In genomic region chr2:20186855-20187187, GRCh38 we compare ENCODE assay signal across 1 cellular context.
TF ChIP-seq lines count a peak whose summit lies in the region.

No MANE protein-coding gene starts in this region.

TF ChIP-seq in H1, 55 proteins besides CTCF, POLR2A, EP300 and RAD21:
- TF ChIP-seq USF2 (IDR thresholded peaks at IDR 0.05; ENCODE audit: low read length) (no peak), ZNF274 (IDR thresholded peaks at IDR 0.05; ENCODE audit: borderline replicate concordance, extremely low read depth, low read length) (no peak), CHD2 (IDR thresholded peaks at IDR 0.05; ENCODE audit: low read length) (no peak), ASH2L (IDR thresholded peaks at IDR 0.05; ENCODE audit: low read length) (no peak), ATF3 (IDR thresholded peaks at IDR 0.05; ENCODE audit: insufficient read depth, low read depth, low read length) (no peak), TEAD4 (IDR thresholded peaks at IDR 0.05; ENCODE audit: low read depth, low read length) (no peak), KDM5A (IDR thresholded peaks at IDR 0.05; ENCODE audit: low read length) (no peak), BCL11A (IDR thresholded peaks at IDR 0.05; ENCODE audit: low read depth in 2 of 2, low read length in 2 of 2) (no peak), RFX5 (IDR thresholded peaks at IDR 0.05; ENCODE audit: borderline replicate concordance, low read depth, low read length) (no peak), SAP30 (IDR thresholded peaks at IDR 0.05; ENCODE audit: insufficient read depth, insufficient replicate concordance, low read length) (no peak), SP1 (IDR thresholded peaks at IDR 0.05; ENCODE audit: low read depth, low read length) (no peak), JUN (IDR thresholded peaks at IDR 0.05; ENCODE audit: low read depth, low read length) (no peak), TBP (IDR thresholded peaks at IDR 0.05; ENCODE audit: low read depth, low read length) (no peak)
